Comparison of ENCODE assay signal across 11 cellular contexts in the genomic region with DNA sequence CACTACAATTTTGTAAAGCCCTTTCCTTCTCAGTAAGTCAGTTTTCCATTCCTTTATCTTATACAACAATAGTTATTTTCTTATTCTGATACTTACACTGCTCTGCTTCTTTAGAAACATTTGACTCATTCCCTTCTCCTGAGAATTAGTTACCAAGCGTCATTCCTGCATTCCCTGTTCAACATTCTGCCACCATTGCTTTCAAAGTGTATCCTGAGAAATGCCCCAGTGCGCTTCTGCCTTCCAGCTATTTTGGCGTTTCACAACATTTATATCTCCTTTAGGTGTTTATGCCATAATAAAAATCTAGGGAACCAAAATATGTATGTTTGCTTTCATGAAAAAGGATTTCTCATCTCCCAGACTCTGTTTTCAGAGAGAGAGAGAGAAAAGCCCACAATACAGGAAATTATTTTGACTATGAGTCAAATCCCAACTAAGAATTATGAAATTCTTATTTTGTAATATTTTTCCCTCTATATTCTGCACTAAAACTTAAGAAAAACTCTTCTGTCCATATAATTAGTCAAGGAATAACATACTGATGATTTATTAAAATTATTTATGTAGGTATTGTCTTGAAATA.
DNase-seq lines count a peak whose midpoint lies in the region; ATAC-seq, FAIRE-seq and TF ChIP-seq lines count a peak whose summit lies in the region.
"Had no signal": no experiment of that assay in that cellular context is flagged by ENCODE, and none has a peak within 500 bp of the region (broad histone marks: within the 10 kb centered on the region; RNA-seq: fewer than 3 reads in every experiment).

No MANE protein-coding gene starts in this region.

- FAIRE-seq in HTR-8/SVneo (lab: Jason Lieb, UNC): no peak

- H4K20me1 ChIP-seq in mammary epithelial cell (ENCODE audit: insufficient read depth, low read length): no peaks in the 10 kb centered on the region

- H3K4me1 ChIP-seq in mammary epithelial cell (ENCODE audit: insufficient read depth, low read length): peaks cover 20% of the 10 kb centered on the region
- peaks cover 0 to under 1% of the 10 kb centered on the region in 2 donors for H3K4me1 ChIP-seq in lung (ENCODE audit: control insufficient read depth in 2 of 2, insufficient read depth in 2 of 2, low read length in 2 of 2)
- H3K4me1 ChIP-seq: uterus had no signal

- dilution Hi-C loops in mammary epithelial cell (cut with HindIII; ENCODE audit: low sequenced_read_pairs): no loop called here

- H3K27ac Mint-ChIP-seq in stimulated activated naive B cell treated with anti-CD40 and anti-IgM and Interleukin-4, amounts not matched to agents 10 μg/mL and 1 μg/mL and 100 μg/mL, for 72 hours: no peak overlapping the region
- H3K27ac Mint-ChIP-seq: CD8-positive, alpha-beta T cell had no signal

- ATAC-seq in lung (ENCODE audit: insufficient read depth, low FRiP score) (peak; percentile 37), GM21786 (IDR thresholded peaks at IDR 0.05; ENCODE audit: unreplicated experiment) (no peak)
- no peak for ATAC-seq in stimulated activated naive B cell treated with anti-CD40 and anti-IgM and Interleukin-4, amounts not matched to agents 10 μg/mL and 1 μg/mL and 100 μg/mL, for 72 hours (replicated peaks)

- in situ Hi-C loops in mammary epithelial cell (cut with MboI; ENCODE audit: low sequenced_read_pairs in 2 of 2): loop anchor here (10.0 to 25.0 kb wide), 4 partner anchors 121 to 718 kb away; a partner anchor contains a TSS

- H3K27ac ChIP-seq in mammary epithelial cell (ENCODE audit: insufficient read depth, low read depth, low read length) (peak overlapping the region; percentile 94), lung (ENCODE audit: low read depth in 1 of 2, low read length in 1 of 2) (no peak overlapping the region)
- H3K27ac ChIP-seq: uterus had no signal

- H3K27me3 ChIP-seq in mammary epithelial cell (ENCODE audit: insufficient read depth, low read length) (no peaks in the 10 kb centered on the region), lung (ENCODE audit: control insufficient read depth, insufficient read depth) (no peaks in the 10 kb centered on the region)
- H3K27me3 ChIP-seq: uterus had no signal

- TF ChIP-seq CTCF in AG10803 (conservative IDR thresholded peaks at IDR 0.05; ENCODE audit: low read length) (no peak), mammary epithelial cell (conservative IDR thresholded peaks at IDR 0.05 in 1 of 2, IDR thresholded peaks at IDR 0.05 in 1 of 2; ENCODE audit: extremely low read depth in 1 of 2, insufficient read depth in 1 of 2, low read depth in 1 of 2, low read length in 2 of 2) (no peak), lung (IDR thresholded peaks at IDR 0.05; ENCODE audit: control extremely low read depth, extremely low read depth) (no peak)

- CTCF ChIA-PET in mammary epithelial cell (lab: Charles Lee; ENCODE audit: low non-redundant PET): interaction anchor here (0.7 to 1.0 kb wide), 2 partner anchors 13 to 246 kb away, joined by 3 to 9 read pairs; no protein-coding TSS in a partner anchor

- H3K36me3 ChIP-seq in mammary epithelial cell (ENCODE audit: insufficient read depth, low read length) (no peaks in the 10 kb centered on the region), lung (ENCODE audit: control insufficient read depth in 2 of 2, insufficient read depth in 2 of 2, low read length in 2 of 2) (no peaks in the 10 kb centered on the region)
- H3K36me3 ChIP-seq: uterus had no signal

- peak overlapping the region; percentile 75 for H3K4me2 ChIP-seq in mammary epithelial cell (ENCODE audit: insufficient read depth, low read depth, low read length)

- DNase-seq in AG10803 (ENCODE audit: low read depth): peak; percentile 50
- DNase-seq in HTR-8/SVneo (ENCODE audit: insufficient read length, low spot score): peak; percentile 11
- peak; percentile 71 for DNase-seq in mammary epithelial cell
- DNase-seq in lung (ENCODE audit: low spot score): no peak
- no peak for DNase-seq in stimulated activated naive B cell treated with anti-CD40 and anti-IgM and Interleukin-4, amounts not matched to agents 10 μg/mL and 1 μg/mL and 100 μg/mL, for 72 hours
- DNase-seq in NCI-H82 treated with DMSO at 0.1 percent for 48 hours (lab: John Stamatoyannopoulos, UW; ENCODE audit: unreplicated experiment): no peak
- no peak for DNase-seq in UCSD-AML1 (lab: John Stamatoyannopoulos, UW; ENCODE audit: unreplicated experiment)
- DNase-seq: activated effector memory CD4-positive, alpha-beta T cell treated with Interleukin-2 at 50 U/mL for 16 hours had no signal

- no peak overlapping the region for H3K4me3 Mint-ChIP-seq in stimulated activated naive B cell treated with anti-CD40 and anti-IgM and Interleukin-4, amounts not matched to agents 10 μg/mL and 1 μg/mL and 100 μg/mL, for 72 hours
- H3K4me3 Mint-ChIP-seq: CD8-positive, alpha-beta T cell had no signal

- H3K9me3 ChIP-seq in mammary epithelial cell (replicated peaks; ENCODE audit: insufficient read depth, low read length) (no peaks in the 10 kb centered on the region), lung (ENCODE audit: control insufficient read depth in 2 of 2, insufficient read depth in 1 of 2, low read length in 1 of 2) (no peaks in the 10 kb centered on the region)
- H3K9me3 ChIP-seq: uterus had no signal

- peak overlapping the region; percentile 70 for H3K9ac ChIP-seq in mammary epithelial cell (ENCODE audit: insufficient read depth, low read length)

- no peaks in the 10 kb centered on the region for H3K9me3 Mint-ChIP-seq in stimulated activated naive B cell treated with anti-CD40 and anti-IgM and Interleukin-4, amounts not matched to agents 10 μg/mL and 1 μg/mL and 100 μg/mL, for 72 hours
- H3K9me3 Mint-ChIP-seq: CD8-positive, alpha-beta T cell had no signal

- peaks cover 0 to 3% of the 10 kb centered on the region in 2 donors for H3K27me3 Mint-ChIP-seq in stimulated activated naive B cell treated with anti-CD40 and anti-IgM and Interleukin-4, amounts not matched to agents 10 μg/mL and 1 μg/mL and 100 μg/mL, for 72 hours

- 24% methylated on average over 3 of the region's 3 CpGs for WGBS in mammary epithelial cell (ENCODE audit: low coverage, missing lambda C conversion rate)
- 50 to 68% methylated on average over 3 of the region's 3 CpGs for WGBS in lung, 2 donors

- peaks cover 0 to 7% of the 10 kb centered on the region in 2 donors for H3K4me1 Mint-ChIP-seq in stimulated activated naive B cell treated with anti-CD40 and anti-IgM and Interleukin-4, amounts not matched to agents 10 μg/mL and 1 μg/mL and 100 μg/mL, for 72 hours

- H3K79me2 ChIP-seq in mammary epithelial cell (ENCODE audit: insufficient read depth, low read length): no peaks in the 10 kb centered on the region

- H3K4me3 ChIP-seq in AG10803 (ENCODE audit: low read length) (no peak overlapping the region), mammary epithelial cell (replicated peaks in 1 of 3; ENCODE audit: insufficient read depth in 1 of 3, low read depth in 2 of 3, low read length in 3 of 3) (peak overlapping the region in 1 of 3 experiments; percentile 25), lung (no peak overlapping the region)

- H2AFZ ChIP-seq in mammary epithelial cell (ENCODE audit: low read depth, low read length): peak overlapping the region; percentile 63

- intact Hi-C loops in mammary epithelial cell (cut with micrococcal nuclease): loop anchor here (1.0 to 2.0 kb wide), 6 partner anchors 95 to 725 kb away; no protein-coding TSS in a partner anchor

- BruUV-seq in mammary epithelial cell (replicated peaks; lab: Mats Ljungman, UMichigan): TSS peak; percentile 74

- no peaks in the 10 kb centered on the region for H3K36me3 Mint-ChIP-seq in stimulated activated naive B cell treated with anti-CD40 and anti-IgM and Interleukin-4, amounts not matched to agents 10 μg/mL and 1 μg/mL and 100 μg/mL, for 72 hours
- H3K36me3 Mint-ChIP-seq: CD8-positive, alpha-beta T cell had no signal

Comparison
In these comparisons a context has a peak if more than half of its experiments do, and no peak if none do; other contexts are left out.
1. DNase-seq: peak in AG10803 (single experiment), HTR-8/SVneo (single experiment) and mammary epithelial cell (single experiment); none in lung (single experiment), stimulated activated naive B cell treated with anti-CD40 and anti-IgM and Interleukin-4, amounts not matched to agents 10 μg/mL and 1 μg/mL and 100 μg/mL, for 72 hours (single experiment), NCI-H82 treated with DMSO at 0.1 percent for 48 hours (single experiment) and UCSD-AML1 (single experiment).